In genomic region chr7:47509571-47509970, GRCh38 we compare ENCODE assay signal across 19 cellular contexts.
"Had no signal": no experiment of that assay in that cellular context is flagged by ENCODE, and none has a peak within 500 bp of the region (broad histone marks: within the 10 kb centered on the region; RNA-seq: fewer than 3 reads in every experiment).

No MANE protein-coding gene starts in this region.

- H3K36me3 Mint-ChIP-seq: activated naive CD4-positive, alpha-beta T cell treated with anti-CD3 and anti-CD28 coated beads, Interleukin-2, amount 50 U/mL, for 24 hours; natural killer cell treated with Interleukin-12 subunit alpha and Interleukin-12 subunit beta and Interleukin-15 and Interleukin-18, amount 100 ng/mL, for 72 hours had no signal

- H3K27ac ChIP-seq: brain microvascular endothelial cell, esophagus squamous epithelium, heart left ventricle, thoracic aorta, upper lobe of right lung had no signal

- H3K9me3 Mint-ChIP-seq: activated CD4-positive, alpha-beta memory T cell treated with anti-CD3 and anti-CD28 coated beads, Interleukin-2, amount 10 ng/mL, durations not matched to agents 7 days and 5 days; activated CD4-positive, alpha-beta T cell treated with anti-CD3 and anti-CD28 coated beads, Interleukin-2, amount 10 ng/mL, durations not matched to agents 24 days and 14 days; activated naive CD4-positive, alpha-beta T cell treated with anti-CD3 and anti-CD28 coated beads, Interleukin-2, amount 50 U/mL, for 24 hours; activated T-helper 1 cell treated with anti-CD3 and anti-CD28 coated beads, Interleukin-12 subunit alpha, Interleukin-12 subunit beta, Interleukin-2, Interleukin-4 antibody, amounts not matched to agents 30 ng/mL and 10 ng/mL and 1 ng/mL, durations not matched to agents 14 hours and 24 hours and 36 hours; endodermal cell; natural killer cell treated with Interleukin-12 subunit alpha and Interleukin-12 subunit beta and Interleukin-15 and Interleukin-18, amount 100 ng/mL, for 72 hours had no signal

- H3K4me3 Mint-ChIP-seq: activated CD4-positive, alpha-beta memory T cell treated with anti-CD3 and anti-CD28 coated beads, Interleukin-2, amount 10 ng/mL, durations not matched to agents 7 days and 5 days; activated CD4-positive, alpha-beta T cell treated with anti-CD3 and anti-CD28 coated beads, Interleukin-2, amount 10 ng/mL, durations not matched to agents 24 days and 14 days; activated naive CD4-positive, alpha-beta T cell treated with anti-CD3 and anti-CD28 coated beads, Interleukin-2, amount 50 U/mL, for 24 hours; activated T-helper 1 cell treated with anti-CD3 and anti-CD28 coated beads, Interleukin-12 subunit alpha, Interleukin-12 subunit beta, Interleukin-2, Interleukin-4 antibody, amounts not matched to agents 30 ng/mL and 10 ng/mL and 1 ng/mL, durations not matched to agents 14 hours and 24 hours and 36 hours; endodermal cell; natural killer cell treated with Interleukin-12 subunit alpha and Interleukin-12 subunit beta and Interleukin-15 and Interleukin-18, amount 100 ng/mL, for 72 hours had no signal

- H3K27me3 ChIP-seq: brain microvascular endothelial cell, heart left ventricle, upper lobe of right lung had no signal

- H3K36me3 ChIP-seq: brain microvascular endothelial cell, esophagus squamous epithelium, thoracic aorta, upper lobe of right lung had no signal

- H3K27me3 Mint-ChIP-seq: activated CD4-positive, alpha-beta memory T cell treated with anti-CD3 and anti-CD28 coated beads, Interleukin-2, amount 10 ng/mL, durations not matched to agents 7 days and 5 days; activated naive CD4-positive, alpha-beta T cell treated with anti-CD3 and anti-CD28 coated beads, Interleukin-2, amount 50 U/mL, for 24 hours had no signal

- ATAC-seq: heart left ventricle, left cardiac atrium, upper lobe of right lung had no signal

- H3K9ac ChIP-seq: SK-N-SH had no signal

- DNase-seq: activated CD4-positive, alpha-beta memory T cell treated with anti-CD3 and anti-CD28 coated beads, Interleukin-2, amount 10 ng/mL, durations not matched to agents 7 days and 5 days; activated CD4-positive, alpha-beta T cell treated with anti-CD3 and anti-CD28 coated beads, Interleukin-2, amount 10 ng/mL, durations not matched to agents 24 days and 14 days; activated gamma-delta T cell; anterior cingulate cortex; brain microvascular endothelial cell; caudate nucleus; endodermal cell; esophagus squamous epithelium; heart left ventricle; left cardiac atrium; nucleus accumbens; SK-N-SH; stimulated activated CD4-positive, alpha-beta T cell treated with anti-CD3 and anti-CD28 coated beads, Interleukin-4, amount 100 ng/mL, for 24 hours; stimulated activated naive CD4-positive, alpha-beta T cell treated with Interleukin-2 at 50 U/mL for 16 hours; upper lobe of right lung had no signal

- H3K27ac Mint-ChIP-seq: activated CD4-positive, alpha-beta memory T cell treated with anti-CD3 and anti-CD28 coated beads, Interleukin-2, amount 10 ng/mL, durations not matched to agents 7 days and 5 days; activated CD4-positive, alpha-beta T cell treated with anti-CD3 and anti-CD28 coated beads, Interleukin-2, amount 10 ng/mL, durations not matched to agents 24 days and 14 days; activated naive CD4-positive, alpha-beta T cell treated with anti-CD3 and anti-CD28 coated beads, Interleukin-2, amount 50 U/mL, for 24 hours; activated T-helper 1 cell treated with anti-CD3 and anti-CD28 coated beads, Interleukin-12 subunit alpha, Interleukin-12 subunit beta, Interleukin-2, Interleukin-4 antibody, amounts not matched to agents 30 ng/mL and 10 ng/mL and 1 ng/mL, durations not matched to agents 14 hours and 24 hours and 36 hours; endodermal cell; natural killer cell treated with Interleukin-12 subunit alpha and Interleukin-12 subunit beta and Interleukin-15 and Interleukin-18, amount 100 ng/mL, for 72 hours had no signal

- H3K4me3 ChIP-seq: esophagus squamous epithelium, heart left ventricle, thoracic aorta, upper lobe of right lung had no signal

- H3K4me2 ChIP-seq: SK-N-SH had no signal

- H3K4me1 Mint-ChIP-seq: activated CD4-positive, alpha-beta memory T cell treated with anti-CD3 and anti-CD28 coated beads, Interleukin-2, amount 10 ng/mL, durations not matched to agents 7 days and 5 days; activated CD4-positive, alpha-beta T cell treated with anti-CD3 and anti-CD28 coated beads, Interleukin-2, amount 10 ng/mL, durations not matched to agents 24 days and 14 days; activated naive CD4-positive, alpha-beta T cell treated with anti-CD3 and anti-CD28 coated beads, Interleukin-2, amount 50 U/mL, for 24 hours had no signal

- H3K9me3 ChIP-seq: esophagus squamous epithelium, SK-N-SH, thoracic aorta, upper lobe of right lung had no signal
